1 cellular context compared by ENCODE assay signal in the genomic region with DNA sequence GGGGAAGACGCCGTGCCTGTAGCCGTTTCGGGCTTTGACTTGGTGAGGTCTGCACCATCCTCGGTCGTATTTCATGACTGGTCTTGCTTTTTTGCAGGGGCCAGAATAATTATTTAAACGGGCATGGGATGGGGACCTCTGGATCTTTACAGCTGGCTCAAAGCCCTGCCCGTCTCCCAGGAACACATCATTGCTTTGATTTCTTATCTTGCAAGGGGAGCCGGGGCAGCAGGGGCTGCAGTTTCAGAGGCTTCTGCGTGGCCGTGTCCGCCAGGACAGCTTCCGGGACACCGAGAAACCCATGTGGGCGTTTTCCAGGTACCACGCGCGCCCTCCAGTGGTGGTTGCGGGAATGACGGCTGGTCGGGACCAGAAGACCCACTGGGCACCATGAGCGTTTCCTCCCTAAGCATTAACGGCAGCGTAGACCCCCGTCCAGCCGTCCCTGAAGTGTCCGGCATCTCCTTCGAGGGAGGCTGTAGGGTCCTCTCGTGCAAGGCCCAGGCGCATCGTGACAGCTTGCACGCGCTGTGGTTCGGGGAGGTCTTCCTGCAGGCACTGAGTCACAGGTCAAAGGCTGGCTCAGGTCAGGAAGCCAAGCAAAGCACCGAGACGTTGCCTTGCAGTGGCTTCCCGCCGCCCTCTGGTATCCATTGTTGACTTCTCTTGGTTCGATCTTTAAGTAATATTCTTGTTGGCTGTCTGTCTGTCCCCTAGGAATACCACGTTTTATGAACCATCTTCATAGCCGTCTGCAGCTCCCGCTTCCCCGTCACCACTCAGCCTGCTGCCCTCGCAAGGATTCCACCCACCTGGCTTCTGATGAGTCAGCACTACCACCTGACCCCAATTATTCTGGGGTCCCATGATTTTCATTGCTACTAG.
TF ChIP-seq lines count a peak whose summit lies in the region.

No MANE protein-coding gene starts in this region.

TF ChIP-seq in HEK293, 187 proteins besides CTCF, POLR2A, EP300 and RAD21 (continued from another document):
- no peak for TF ChIP-seq KLF10 (tag by site-specific recombination; IDR thresholded peaks at IDR 0.05)
- TF ChIP-seq, protein P1, sequence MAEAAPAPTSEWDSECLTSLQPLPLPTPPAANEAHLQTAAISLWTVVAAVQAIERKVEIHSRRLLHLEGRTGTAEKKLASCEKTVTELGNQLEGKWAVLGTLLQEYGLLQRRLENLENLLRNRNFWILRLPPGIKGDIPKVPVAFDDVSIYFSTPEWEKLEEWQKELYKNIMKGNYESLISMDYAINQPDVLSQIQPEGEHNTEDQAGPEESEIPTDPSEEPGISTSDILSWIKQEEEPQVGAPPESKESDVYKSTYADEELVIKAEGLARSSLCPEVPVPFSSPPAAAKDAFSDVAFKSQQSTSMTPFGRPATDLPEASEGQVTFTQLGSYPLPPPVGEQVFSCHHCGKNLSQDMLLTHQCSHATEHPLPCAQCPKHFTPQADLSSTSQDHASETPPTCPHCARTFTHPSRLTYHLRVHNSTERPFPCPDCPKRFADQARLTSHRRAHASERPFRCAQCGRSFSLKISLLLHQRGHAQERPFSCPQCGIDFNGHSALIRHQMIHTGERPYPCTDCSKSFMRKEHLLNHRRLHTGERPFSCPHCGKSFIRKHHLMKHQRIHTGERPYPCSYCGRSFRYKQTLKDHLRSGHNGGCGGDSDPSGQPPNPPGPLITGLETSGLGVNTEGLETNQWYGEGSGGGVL (tag by site-specific recombination; IDR thresholded peaks at IDR 0.05): no peak
- TF ChIP-seq ZNF837 (tag by site-specific recombination; IDR thresholded peaks at IDR 0.05): no peak
- TF ChIP-seq ZNF596 (tag by site-specific recombination; IDR thresholded peaks at IDR 0.05): no peak
- no peak for TF ChIP-seq MYNN (tag by site-specific recombination; IDR thresholded peaks at IDR 0.05; ENCODE audit: borderline replicate concordance)
- TF ChIP-seq KLF1 (tag by site-specific recombination; IDR thresholded peaks at IDR 0.05): 0 out of 2 replicates have a peak, but pooled peaks have one; percentile 29
- TF ChIP-seq SETDB1 (IDR thresholded peaks at IDR 0.05; ENCODE audit: insufficient read length, low read length): no peak
- no peak for TF ChIP-seq PRDM1 (tag by site-specific recombination; IDR thresholded peaks at IDR 0.05)
- TF ChIP-seq ZNF610 (tag by site-specific recombination; IDR thresholded peaks at IDR 0.05; ENCODE audit: borderline replicate concordance): 0 out of 2 replicates have a peak, but pooled peaks have one; percentile 19
- TF ChIP-seq ZSCAN16 (tag by site-specific recombination; IDR thresholded peaks at IDR 0.05): no peak
